ENCODE assay signal across 12 cellular contexts in the genomic region with DNA sequence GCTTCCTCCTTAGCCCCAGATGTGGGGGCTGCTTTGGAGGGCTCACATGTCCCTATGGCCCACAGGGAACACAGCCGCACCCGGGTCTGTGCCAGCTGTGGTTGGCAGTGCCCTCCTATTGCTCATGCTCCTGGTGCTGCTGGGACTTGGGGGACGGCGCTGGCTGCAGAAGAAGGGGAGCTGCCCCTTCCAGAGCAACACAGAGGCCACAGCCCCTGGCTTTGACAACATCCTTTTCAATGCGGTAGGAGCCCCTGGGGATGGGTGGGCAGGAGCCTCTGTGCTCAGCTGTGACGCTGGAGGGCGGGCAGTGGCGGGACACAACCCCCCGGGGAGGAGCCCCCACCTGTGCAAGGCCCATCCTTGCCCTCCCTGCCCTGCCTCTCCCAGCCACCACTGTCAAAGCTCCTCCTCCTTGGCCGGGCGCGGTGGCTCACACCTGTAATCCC. TPM values are rescaled to one million over a fixed set of nuclear protein-coding genes. Genes with fewer than 3 reads are reported as not detected.
DNase-seq lines count a peak whose midpoint lies in the region; ATAC-seq and TF ChIP-seq lines count a peak whose summit lies in the region.
"Had no signal": no experiment of that assay in that cellular context is flagged by ENCODE, and none has a peak within 500 bp of the region (broad histone marks: within the 10 kb centered on the region; RNA-seq: fewer than 3 reads in every experiment).

No MANE protein-coding gene starts in this region.

- intact Hi-C loops in Right ventricle myocardium superior (cut with DNase I) (no loop called here), left colon (cut with DNase I, micrococcal nuclease) (no loop called here)

- DNase-seq in Right ventricle myocardium superior (peak; percentile 37), right atrium auricular region (ENCODE audit: low spot score) (no peak), left colon (peak; percentile 79 to 81), substantia nigra (lab: John Stamatoyannopoulos, UW) (no peak), NCI-H748 (lab: John Stamatoyannopoulos, UW; ENCODE audit: unreplicated experiment) (no peak)
- DNase-seq: activated naive CD8-positive, alpha-beta T cell treated with anti-CD3 and anti-CD28 coated beads, Interleukin-2, amount 10 ng/mL, durations not matched to agents 7 days and 5 days; KBM-7; NCI-H187; NCI-H748 treated with DMSO at 0.1 percent for 48 hours; SHP77 had no signal

- peaks cover 0 to 23% of the 10 kb centered on the region in 2 donors for H3K4me1 ChIP-seq in right atrium auricular region

- H3K4me3 ChIP-seq in right atrium auricular region = no peak overlapping the region
- H3K4me3 ChIP-seq: skin epidermis had no signal

- no peaks in the 10 kb centered on the region for H3K9me3 ChIP-seq in right atrium auricular region

- H3K27me3 ChIP-seq in right atrium auricular region = no peaks in the 10 kb centered on the region

- peak overlapping the region in 1 of 2 donors; percentile 67 for H3K27ac ChIP-seq in right atrium auricular region
- H3K27ac ChIP-seq in substantia nigra (ENCODE audit: low read depth, low read length, poor library complexity, severe bottlenecking) = peak overlapping the region; percentile 55

- H3K36me3 ChIP-seq in right atrium auricular region = peaks cover 35% of the 10 kb centered on the region

- no peak for ATAC-seq in Right ventricle myocardium superior (ENCODE audit: poor library complexity)
- peak; percentile 56 for ATAC-seq in left colon
- no peak for ATAC-seq in HG03565 (IDR thresholded peaks at IDR 0.05; ENCODE audit: unreplicated experiment)

- TF ChIP-seq CTCF in right atrium auricular region (IDR thresholded peaks at IDR 0.05) = no peak

RNA-seq across cellular contexts. Expression of a gene that starts 6.3 kb away (rescaled TPM):
- total RNA-seq in Right ventricle myocardium superior (325 TPM), right atrium auricular region (100 to 1,000 TPM; 329 to 428 TPM), left colon (100 to 1,000 TPM; 434 to 466 TPM)

RNA-seq across cellular contexts. Expression of a gene that starts 7.7 kb away (rescaled TPM):
- total RNA-seq in Right ventricle myocardium superior (13.2 TPM), right atrium auricular region (1 to 10 TPM; 1.7 to 2.0 TPM), left colon (10 to 100 TPM; 19.1 to 20.1 TPM)

RNA-seq across cellular contexts. Expression of a gene that starts 10.6 kb away (rescaled TPM):
- total RNA-seq in Right ventricle myocardium superior = 345 TPM
- total RNA-seq in right atrium auricular region = 100 to 1,000 TPM; 140 to 154 TPM
- 100 to 1,000 TPM; 109 to 154 TPM for total RNA-seq in left colon

RNA-seq across cellular contexts. Expression of a gene that starts 17.6 kb away (rescaled TPM):
- 7.3 TPM for total RNA-seq in Right ventricle myocardium superior
- 1 to 10 TPM; 2.7 to 3.0 TPM for total RNA-seq in right atrium auricular region
- total RNA-seq in left colon = 10 to 100 TPM; 10.4 to 11.1 TPM

RNA-seq across cellular contexts. Expression of a gene that starts 26.5 kb away (rescaled TPM):
- total RNA-seq in Right ventricle myocardium superior = 9.1 TPM
- total RNA-seq in right atrium auricular region = 1 to 10 TPM; 1.9 to 4.1 TPM
- total RNA-seq in left colon = 10 to 100 TPM; 23.7 to 25.3 TPM

Comparison
In these comparisons a context has a peak if more than half of its experiments do, and no peak if none do; other contexts are left out.
1. DNase-seq: peak in Right ventricle myocardium superior (single experiment) and left colon (2 of 2); none in right atrium auricular region (single experiment), substantia nigra (0 of 49) and NCI-H748 (single experiment).